ENCODE assay signal across 11 cellular contexts in genomic region chr15:41561777-41562145, GRCh38. TPM values are rescaled to one million over a fixed set of nuclear protein-coding genes. Genes with fewer than 3 reads are reported as not detected.
DNase-seq lines count a peak whose midpoint lies in the region; ATAC-seq and TF ChIP-seq lines count a peak whose summit lies in the region.
"Had no signal": no experiment of that assay in that cellular context is flagged by ENCODE, and none has a peak within 500 bp of the region (broad histone marks: within the 10 kb centered on the region; RNA-seq: fewer than 3 reads in every experiment).

No MANE protein-coding gene starts in this region.

- H3K4me3 ChIP-seq in choroid plexus epithelial cell (ENCODE audit: low read depth, low read length): no peak overlapping the region
- peak overlapping the region; percentile 25; the same call in 1 of the 2 replicates for H3K4me3 ChIP-seq in iPS-20b (ENCODE audit: low read length)
- H3K4me3 ChIP-seq in sigmoid colon: no peak overlapping the region
- H3K4me3 ChIP-seq: MG63 had no signal

- TF ChIP-seq EP300 in sigmoid colon (IDR thresholded peaks at IDR 0.05): no peak

- no peak overlapping the region for H2AFZ ChIP-seq in H9 (ENCODE audit: low read length)

- whole genome bisulfite sequencing in H9 (ENCODE audit: extremely low coverage, insufficient read length, low lambda C conversion rate): no CpG with 5 or more reads among the region's 3 CpGs
- WGBS in sigmoid colon, 2 donors: 84 to 86% methylated on average over 3 of the region's 3 CpGs

- H2AK5ac ChIP-seq in H9 (ENCODE audit: insufficient read length, low read length): no peak overlapping the region

- no peak overlapping the region for H4K8ac ChIP-seq in H9 (replicated peaks; ENCODE audit: insufficient read length, low read depth, low read length)

- no peaks in the 10 kb centered on the region; a peak in 1 of 5 replicates for H3K9me3 Mint-ChIP-seq in H9
- H3K9me3 Mint-ChIP-seq: central memory CD8-positive, alpha-beta T cell had no signal

- H4K91ac ChIP-seq in H9 (ENCODE audit: insufficient read length, low read depth, low read length): no peak overlapping the region

- H3K9me3 ChIP-seq in H9 (ENCODE audit: control insufficient read depth, low read depth, low read length) (no peaks in the 10 kb centered on the region), iPS-20b (ENCODE audit: insufficient read depth, low read depth, low read length) (no peaks in the 10 kb centered on the region), sigmoid colon (no peaks in the 10 kb centered on the region)
- H3K9me3 ChIP-seq: MG63 had no signal

- no peaks in the 10 kb centered on the region for H3K79me1 ChIP-seq in H9 (ENCODE audit: insufficient read depth, low read depth, low read length, poor library complexity, severe bottlenecking)

- no peak overlapping the region for H2BK5ac ChIP-seq in H9 (ENCODE audit: insufficient read length, low read length)

- H3K9ac ChIP-seq in H9 (ENCODE audit: extremely low read depth, insufficient read length, low read length): no peak overlapping the region
- peak overlapping the region; percentile 52; the same call in 1 of the 2 replicates for H3K9ac ChIP-seq in iPS-20b (ENCODE audit: low read depth, low read length)

- no peaks in the 10 kb centered on the region; the same call in 1 of the 2 replicates for H3K79me2 ChIP-seq in H9 (ENCODE audit: insufficient read depth, low read length)

- no peak overlapping the region for H2BK12ac ChIP-seq in H9 (ENCODE audit: insufficient read length, low read depth, low read length)

- no peak overlapping the region for H3K23ac ChIP-seq in H9 (ENCODE audit: insufficient read length, low read depth, low read length)

- H3K27ac ChIP-seq in H9 (ENCODE audit: insufficient read length, low read depth, low read length): no peak overlapping the region
- H3K27ac ChIP-seq in iPS-20b (ENCODE audit: low read length): peak overlapping the region; percentile 24
- peak overlapping the region in 2 of 4 donors; percentile 27 to 56 for H3K27ac ChIP-seq in sigmoid colon

- no peak overlapping the region for H2BK20ac ChIP-seq in H9 (ENCODE audit: low read depth, low read length, poor library complexity, severe bottlenecking)

- peaks cover 15% of the 10 kb centered on the region for H3K23me2 ChIP-seq in H9 (ENCODE audit: insufficient read length, low read depth, low read length, poor library complexity, severe bottlenecking)

- H3K36me3 ChIP-seq in iPS-20b (ENCODE audit: insufficient read depth, low read depth, low read length): peaks cover 37% of the 10 kb centered on the region
- H3K36me3 ChIP-seq in sigmoid colon: no peaks in the 10 kb centered on the region
- H3K36me3 ChIP-seq: MG63 had no signal

- peaks cover 28% of the 10 kb centered on the region; the same call in 1 of the 2 replicates for H3K4me1 ChIP-seq in H9 (ENCODE audit: insufficient read depth, low read length)
- H3K4me1 ChIP-seq in iPS-20b (ENCODE audit: insufficient read depth, low read length): peaks cover 64% of the 10 kb centered on the region
- H3K4me1 ChIP-seq in sigmoid colon: peaks cover 0 to 20% (median 17%) of the 10 kb centered on the region in 4 donors

- H3K56ac ChIP-seq in H9 (ENCODE audit: insufficient read length, low read depth, low read length): no peak overlapping the region

- H3K4ac ChIP-seq in H9 (ENCODE audit: low read depth, low read length): no peak overlapping the region

- peak overlapping the region; percentile 59 to 85 for H3K4me3 Mint-ChIP-seq in H9
- H3K4me3 Mint-ChIP-seq: central memory CD8-positive, alpha-beta T cell had no signal

- H3K18ac ChIP-seq in H9 (ENCODE audit: insufficient read length, low read depth, low read length): no peak overlapping the region

- DNase-seq in H9 (peak; percentile 75), choroid plexus epithelial cell (ENCODE audit: low read depth) (peak; percentile 83), sigmoid colon (peak; percentile 91), COR-L47 (lab: John Stamatoyannopoulos, UW) (no peak)
- no peak for DNase-seq in activated effector memory CD4-positive, alpha-beta T cell treated with Interleukin-2 at 50 U/mL for 16 hours
- DNase-seq: activated CD4-positive, alpha-beta T cell treated with anti-CD3 and anti-CD28 coated beads for 4 hours; MG63 had no signal

- no peak overlapping the region for H3K4me2 ChIP-seq in H9 (ENCODE audit: insufficient read depth, insufficient read length, low read length)

- peak overlapping the region; percentile 92 to 97 (median 95); a peak in 6 of 7 replicates for H3K27ac Mint-ChIP-seq in H9

- no peak overlapping the region for H3T11ph ChIP-seq in H9 (ENCODE audit: low read length)

- no peak for TF ChIP-seq POLR2A in sigmoid colon (IDR thresholded peaks at IDR 0.05)

- H3K27me3 Mint-ChIP-seq in H9 (ENCODE audit: low read depth): no peaks in the 10 kb centered on the region

- peaks cover 16 to 35% (median 30%) of the 10 kb centered on the region in 3 experiments; a peak in 6 of 7 replicates for H3K36me3 Mint-ChIP-seq in H9 (ENCODE audit: insufficient read depth in 1 of 3, low read depth in 3 of 3)

- H4K20me1 ChIP-seq in H9 (ENCODE audit: control insufficient read depth, insufficient read depth, insufficient read length): no peaks in the 10 kb centered on the region

- H3K14ac ChIP-seq in H9 (ENCODE audit: insufficient read depth, low read length): no peak overlapping the region

- no peak overlapping the region for H2BK15ac ChIP-seq in H9 (ENCODE audit: low read depth, low read length)

- TF ChIP-seq CTCF in H9 (conservative IDR thresholded peaks at IDR 0.05) (peak; percentile 49; the same call in 2 of the 3 replicates), choroid plexus epithelial cell (conservative IDR thresholded peaks at IDR 0.05; ENCODE audit: low read depth, low read length) (peak; percentile 54), sigmoid colon (IDR thresholded peaks at IDR 0.05) (no peak)

- intact Hi-C loops in sigmoid colon (cut with DNase I): no loop called here

- no peak overlapping the region for H2BK120ac ChIP-seq in H9 (ENCODE audit: low read depth, low read length, poor library complexity, severe bottlenecking)

- no peak for ATAC-seq in HG02938 (IDR thresholded peaks at IDR 0.05; ENCODE audit: unreplicated experiment)
- no peak for ATAC-seq in GM18502 (IDR thresholded peaks at IDR 0.05; ENCODE audit: poor library complexity, unreplicated experiment)

- H3K27me3 ChIP-seq in H9 (ENCODE audit: insufficient read depth, low read length): no peaks in the 10 kb centered on the region
- peaks cover 8% of the 10 kb centered on the region; the same call in 1 of the 2 replicates for H3K27me3 ChIP-seq in iPS-20b (ENCODE audit: insufficient read depth, low read length)
- H3K27me3 ChIP-seq in sigmoid colon: no peaks in the 10 kb centered on the region
- H3K27me3 ChIP-seq: MG63 had no signal

- peaks cover 76 to 79% of the 10 kb centered on the region in 2 experiments for H3K4me1 Mint-ChIP-seq in H9

- H4K5ac ChIP-seq in H9 (ENCODE audit: insufficient read length, low read depth, low read length): no peak overlapping the region

RNA-seq across cellular contexts. Expression of gene TYRO3, which starts 2.7 kb away (rescaled TPM):
- 118 and 124 TPM in 2 replicates for total RNA-seq in H9 (2021)
- 1 to 10 TPM; 3.9 to 6.6 (median 4.3) TPM for total RNA-seq in sigmoid colon
- polyA plus RNA-seq in sigmoid colon: 1 to 10 TPM; 1.4 to 4.4 (median 1.8) TPM

RNA-seq across cellular contexts. Expression of gene RPAP1, which starts 17.7 kb away (rescaled TPM):
- 73.5 and 74.5 TPM in 2 replicates for total RNA-seq in H9 (2021)
- 10 to 100 TPM; 13.8 to 22.2 (median 15.4) TPM for total RNA-seq in sigmoid colon
- 10 to 100 TPM in 1 of 3 donors, 1 to 10 TPM in 2; 4.2 to 18.8 (median 4.2) TPM for polyA plus RNA-seq in sigmoid colon

RNA-seq across cellular contexts. Expression of gene LTK, which starts 48.1 kb away (rescaled TPM):
- total RNA-seq in H9 (2021) (0.31 TPM in 2 replicates), sigmoid colon (1 to 10 TPM in 3 of 4 donors, not detected in 1; 1.6 to 2.5 (median 1.8) TPM)
- polyA plus RNA-seq in sigmoid colon: 1 to 10 TPM; 4.1 to 4.8 (median 4.6) TPM

Comparison
In these comparisons a context has a peak if more than half of its experiments do, and no peak if none do; other contexts are left out.
1. DNase-seq: peak in H9 (single experiment), choroid plexus epithelial cell (single experiment) and sigmoid colon (single experiment); none in activated effector memory CD4-positive, alpha-beta T cell treated with Interleukin-2 at 50 U/mL for 16 hours (single experiment) and COR-L47 (single experiment).
2. CTCF ChIP-seq: peak in H9 (single experiment) and choroid plexus epithelial cell (single experiment); none in sigmoid colon (0 of 4).
3. RNA of gene TYRO3, which starts 2.7 kb away (total RNA-seq): 118 to 124 TPM in H9; 3.9 to 6.6 TPM in sigmoid colon; every median in the first group is over 10 times any median in the second.